In genomic region chr6:25661129-25661779, GRCh38 we compare ENCODE assay signal across 25 cellular contexts. TPM values are rescaled to one million over a fixed set of nuclear protein-coding genes. Genes with fewer than 3 reads are reported as not detected.
"Had no signal": no experiment of that assay in that cellular context is flagged by ENCODE, and none has a peak within 500 bp of the region (broad histone marks: within the 10 kb centered on the region; RNA-seq: fewer than 3 reads in every experiment).

No MANE protein-coding gene starts in this region.

- H3K27ac ChIP-seq: epithelial cell of prostate, esophagus squamous epithelium, heart right ventricle, lower lobe of right lung, sigmoid colon, stomach, tibial artery had no signal

- H3K4me1 ChIP-seq: esophagus squamous epithelium, heart right ventricle, lower lobe of right lung, sigmoid colon, stomach, tibial artery had no signal

- H3K9me3 ChIP-seq: esophagus squamous epithelium, heart right ventricle, lower lobe of right lung, sigmoid colon, stomach, tibial artery had no signal

- H3K36me3 ChIP-seq: esophagus squamous epithelium, heart right ventricle, lower lobe of right lung, sigmoid colon, stomach, tibial artery had no signal

- H3K4me3 ChIP-seq: esophagus squamous epithelium, heart right ventricle, lower lobe of right lung, sigmoid colon, stomach, tibial artery had no signal

- H3K27me3 ChIP-seq: sigmoid colon had no signal

- ATAC-seq: activated CD8-positive, alpha-beta T cell treated with anti-CD3 and anti-CD28 coated beads, Interleukin-2, amount 10 ng/mL, durations not matched to agents 7 days and 5 days; heart right ventricle; lower lobe of right lung; SK-N-SH treated with all-trans-retinoic acid at 6 μM for 48 hours; stimulated activated naive B cell treated with anti-CD40 and anti-IgM and Interleukin-4, amounts not matched to agents 10 μg/mL and 1 μg/mL and 100 μg/mL, for 72 hours had no signal

- DNase-seq: activated CD4-positive, CD25-positive, alpha-beta regulatory T cell; activated CD8-positive, alpha-beta T cell treated with anti-CD3 and anti-CD28 coated beads, Interleukin-2, amount 10 ng/mL, durations not matched to agents 7 days and 5 days; activated naive CD4-positive, alpha-beta T cell; activated T-cell treated with anti-CD3 and anti-CD28 coated beads for 4 hours; dermis blood vessel endothelial cell; effector CD4-positive, alpha-beta T cell; esophagus squamous epithelium; heart right ventricle; left cardiac atrium; lower lobe of right lung; retina; sigmoid colon; small intestine; stimulated activated naive B cell treated with anti-CD40 and anti-IgM and Interleukin-4, amounts not matched to agents 10 μg/mL and 1 μg/mL and 100 μg/mL, for 72 hours; stomach; tibial artery had no signal

RNA-seq across cellular contexts. Expression of gene SCGN, which starts 9.2 kb away (rescaled TPM):
- total RNA-seq: activated CD4-positive, alpha-beta T cell treated with anti-CD3 and anti-CD28 coated beads for 36 hours; activated CD8-positive, alpha-beta memory T cell treated with anti-CD3 and anti-CD28 coated beads, Interleukin-2, amount 10 ng/mL, durations not matched to agents 7 days and 5 days; activated CD8-positive, alpha-beta T cell treated with anti-CD3 and anti-CD28 coated beads, Interleukin-2, amount 10 ng/mL, durations not matched to agents 7 days and 5 days; activated naive CD4-positive, alpha-beta T cell treated with anti-CD3 and anti-CD28 coated beads, Interleukin-2, amount 50 U/mL, for 72 hours; activated T-cell treated with anti-CD3 and anti-CD28 coated beads, Interleukin-2, amount 50 U/mL, for 72 hours; esophagus squamous epithelium; glomerular endothelial cell; lower lobe of right lung; mononuclear cell; natural killer cell treated with Interleukin-12 subunit alpha and Interleukin-12 subunit beta and Interleukin-15 and Interleukin-18, amount 100 ng/mL, for 72 hours had no signal
